ENCODE assay signal across 8 cellular contexts in the genomic region with DNA sequence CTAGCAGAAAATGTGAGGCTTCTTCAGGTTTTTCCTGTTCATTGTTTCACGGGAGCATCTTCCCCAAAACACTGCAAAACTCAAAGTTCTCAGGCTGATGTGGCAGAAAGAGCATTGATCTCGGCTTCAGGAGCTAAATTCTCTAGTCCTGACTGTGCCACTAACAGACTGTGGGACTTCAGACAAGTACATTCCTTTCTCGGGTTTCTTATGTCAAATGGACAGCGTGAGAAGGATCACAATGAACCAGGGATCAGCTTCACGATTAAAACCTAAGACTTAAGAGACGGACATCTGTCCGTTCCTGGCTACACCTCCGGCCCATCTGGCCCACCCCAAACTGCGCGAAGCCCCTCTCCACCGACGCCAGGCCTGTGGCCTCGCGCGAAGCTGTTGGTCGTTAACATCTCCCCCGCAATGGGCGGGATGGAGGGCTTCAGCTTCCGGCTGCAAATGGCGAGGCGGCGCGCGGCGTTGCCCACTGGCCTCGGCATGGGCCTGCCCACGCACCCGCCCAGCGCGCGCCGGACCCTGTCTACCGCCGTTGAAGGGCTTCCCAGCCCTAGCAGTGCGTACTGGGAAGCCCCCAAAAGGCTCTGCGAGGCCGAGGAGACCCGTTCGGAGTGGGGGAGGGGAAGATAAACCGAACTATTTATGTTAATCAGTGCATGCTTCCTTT. TPM values are rescaled to one million over a fixed set of nuclear protein-coding genes. Genes with fewer than 3 reads are reported as not detected.
A peak's percentile ranks its signal among the peaks of the same experiment; 100 is the strongest.
DNase-seq lines count a peak whose midpoint lies in the region; ATAC-seq and TF ChIP-seq lines count a peak whose summit lies in the region.

No MANE protein-coding gene starts in this region.

- TF ChIP-seq CTCF in brain (conservative IDR thresholded peaks at IDR 0.05), result no peak

- peaks cover 15% of the 10 kb centered on the region for H3K36me3 Mint-ChIP-seq in brain

- peaks cover 66% of the 10 kb centered on the region for H3K4me1 Mint-ChIP-seq in brain

- H3K4me3 Mint-ChIP-seq in brain, result peak overlapping the region; percentile 93 to 98 (median 96)

- ATAC-seq in left colon (peak; percentile 52), HG03457 (IDR thresholded peaks at IDR 0.05; ENCODE audit: unreplicated experiment) (no peak)

- DNase-seq in NCI-H446 (lab: John Stamatoyannopoulos, UW), result peak; percentile 72 to 89
- DNase-seq in NCI-H446 treated with DMSO at 0.1 percent for 48 hours (lab: John Stamatoyannopoulos, UW), result no peak
- peak; percentile 49 for DNase-seq in HCEC 1CT
- DNase-seq in NCI-H2107 treated with DMSO at 0.1 percent for 48 hours (lab: John Stamatoyannopoulos, UW; ENCODE audit: unreplicated experiment), result peak; percentile 8
- peak in 1 of 2 donors; percentile 80 for DNase-seq in left colon
- peak; percentile 47 to 63 for DNase-seq in stimulated activated CD8-positive, alpha-beta memory T cell treated with anti-CD3 and anti-CD28 coated beads, Interleukin-7, amount 100 ng/mL, for 48 hours (ENCODE audit: extremely low read depth in 1 of 2, low read depth in 1 of 2)

- no peaks in the 10 kb centered on the region for H3K9me3 Mint-ChIP-seq in brain

- peak overlapping the region; percentile 92 to 100 (median 99) for H3K27ac Mint-ChIP-seq in brain

- peaks cover 9% of the 10 kb centered on the region for H3K27me3 Mint-ChIP-seq in brain

- intact Hi-C loops in left colon (cut with DNase I, micrococcal nuclease), result no loop called here

RNA-seq across cellular contexts. Expression of a gene that starts 0.5 kb away (rescaled TPM):
- 18.5 TPM for polyA plus RNA-seq in brain (ENCODE audit: insufficient read depth, low read depth, low replicate concordance)
- total RNA-seq in left colon, result 10 to 100 TPM; 17.5 to 17.9 TPM

RNA-seq across cellular contexts. Expression of a gene that starts 55.4 kb away (rescaled TPM):
- 20.9 TPM for polyA plus RNA-seq in brain (ENCODE audit: insufficient read depth, low read depth, low replicate concordance)
- total RNA-seq in left colon, result 10 to 100 TPM; 28.7 to 44.6 TPM
